Comparison of ENCODE assay signal across 1 cellular context in the genomic region with DNA sequence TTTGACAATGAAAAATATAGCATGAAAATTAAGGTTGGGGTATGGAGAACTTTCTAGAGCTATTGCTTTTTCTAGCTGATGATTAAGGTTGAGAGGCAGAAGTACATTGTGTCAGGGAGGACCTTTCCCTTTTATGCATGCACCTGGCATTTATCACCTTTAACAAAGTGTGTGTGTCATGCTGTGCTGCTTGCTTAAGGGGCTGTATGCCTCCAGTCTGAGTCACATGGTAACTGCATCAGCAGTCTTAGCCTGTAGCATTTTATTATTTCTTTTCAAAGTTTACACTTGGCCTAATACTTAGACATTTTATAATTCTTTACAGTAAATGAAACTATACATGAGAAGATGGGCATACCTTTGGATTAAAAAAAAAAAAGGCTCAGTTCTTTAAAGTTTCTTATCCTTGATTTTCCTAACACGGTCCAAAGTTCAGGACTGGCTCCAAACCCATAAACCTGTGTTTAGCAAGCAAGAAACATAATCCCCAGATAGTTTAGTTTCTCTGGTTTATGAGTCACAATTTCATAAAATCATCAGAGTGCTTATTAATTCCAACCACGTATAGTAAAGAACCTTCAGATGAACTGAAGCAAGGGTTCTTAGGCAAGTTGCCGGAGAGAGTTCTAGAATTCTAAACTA.
TF ChIP-seq lines count a peak whose summit lies in the region.

No MANE protein-coding gene starts in this region.

TF ChIP-seq in SK-N-SH treated with all-trans-retinoic acid at 6 μM for 48 hours, 23 proteins besides CTCF, POLR2A, EP300 and RAD21 (continued from another document):
- TF ChIP-seq, protein P1, sequence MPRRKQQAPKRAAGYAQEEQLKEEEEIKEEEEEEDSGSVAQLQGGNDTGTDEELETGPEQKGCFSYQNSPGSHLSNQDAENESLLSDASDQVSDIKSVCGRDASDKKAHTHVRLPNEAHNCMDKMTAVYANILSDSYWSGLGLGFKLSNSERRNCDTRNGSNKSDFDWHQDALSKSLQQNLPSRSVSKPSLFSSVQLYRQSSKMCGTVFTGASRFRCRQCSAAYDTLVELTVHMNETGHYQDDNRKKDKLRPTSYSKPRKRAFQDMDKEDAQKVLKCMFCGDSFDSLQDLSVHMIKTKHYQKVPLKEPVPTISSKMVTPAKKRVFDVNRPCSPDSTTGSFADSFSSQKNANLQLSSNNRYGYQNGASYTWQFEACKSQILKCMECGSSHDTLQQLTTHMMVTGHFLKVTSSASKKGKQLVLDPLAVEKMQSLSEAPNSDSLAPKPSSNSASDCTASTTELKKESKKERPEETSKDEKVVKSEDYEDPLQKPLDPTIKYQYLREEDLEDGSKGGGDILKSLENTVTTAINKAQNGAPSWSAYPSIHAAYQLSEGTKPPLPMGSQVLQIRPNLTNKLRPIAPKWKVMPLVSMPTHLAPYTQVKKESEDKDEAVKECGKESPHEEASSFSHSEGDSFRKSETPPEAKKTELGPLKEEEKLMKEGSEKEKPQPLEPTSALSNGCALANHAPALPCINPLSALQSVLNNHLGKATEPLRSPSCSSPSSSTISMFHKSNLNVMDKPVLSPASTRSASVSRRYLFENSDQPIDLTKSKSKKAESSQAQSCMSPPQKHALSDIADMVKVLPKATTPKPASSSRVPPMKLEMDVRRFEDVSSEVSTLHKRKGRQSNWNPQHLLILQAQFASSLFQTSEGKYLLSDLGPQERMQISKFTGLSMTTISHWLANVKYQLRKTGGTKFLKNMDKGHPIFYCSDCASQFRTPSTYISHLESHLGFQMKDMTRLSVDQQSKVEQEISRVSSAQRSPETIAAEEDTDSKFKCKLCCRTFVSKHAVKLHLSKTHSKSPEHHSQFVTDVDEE (CRISPR knock-in tag; IDR thresholded peaks at IDR 0.05) = no peak
- no peak for TF ChIP-seq TCF4 (CRISPR knock-in tag; IDR thresholded peaks at IDR 0.05; ENCODE audit: borderline replicate concordance)
- TF ChIP-seq ZFP30 (CRISPR knock-in tag; IDR thresholded peaks at IDR 0.05) = no peak
- TF ChIP-seq BACH2 (CRISPR knock-in tag; IDR thresholded peaks at IDR 0.05; ENCODE audit: borderline replicate concordance) = no peak
- TF ChIP-seq ESRRG (CRISPR knock-in tag; IDR thresholded peaks at IDR 0.05) = no peak
- no peak for TF ChIP-seq CSDC2 (CRISPR knock-in tag; IDR thresholded peaks at IDR 0.05)
